In the genomic region with DNA sequence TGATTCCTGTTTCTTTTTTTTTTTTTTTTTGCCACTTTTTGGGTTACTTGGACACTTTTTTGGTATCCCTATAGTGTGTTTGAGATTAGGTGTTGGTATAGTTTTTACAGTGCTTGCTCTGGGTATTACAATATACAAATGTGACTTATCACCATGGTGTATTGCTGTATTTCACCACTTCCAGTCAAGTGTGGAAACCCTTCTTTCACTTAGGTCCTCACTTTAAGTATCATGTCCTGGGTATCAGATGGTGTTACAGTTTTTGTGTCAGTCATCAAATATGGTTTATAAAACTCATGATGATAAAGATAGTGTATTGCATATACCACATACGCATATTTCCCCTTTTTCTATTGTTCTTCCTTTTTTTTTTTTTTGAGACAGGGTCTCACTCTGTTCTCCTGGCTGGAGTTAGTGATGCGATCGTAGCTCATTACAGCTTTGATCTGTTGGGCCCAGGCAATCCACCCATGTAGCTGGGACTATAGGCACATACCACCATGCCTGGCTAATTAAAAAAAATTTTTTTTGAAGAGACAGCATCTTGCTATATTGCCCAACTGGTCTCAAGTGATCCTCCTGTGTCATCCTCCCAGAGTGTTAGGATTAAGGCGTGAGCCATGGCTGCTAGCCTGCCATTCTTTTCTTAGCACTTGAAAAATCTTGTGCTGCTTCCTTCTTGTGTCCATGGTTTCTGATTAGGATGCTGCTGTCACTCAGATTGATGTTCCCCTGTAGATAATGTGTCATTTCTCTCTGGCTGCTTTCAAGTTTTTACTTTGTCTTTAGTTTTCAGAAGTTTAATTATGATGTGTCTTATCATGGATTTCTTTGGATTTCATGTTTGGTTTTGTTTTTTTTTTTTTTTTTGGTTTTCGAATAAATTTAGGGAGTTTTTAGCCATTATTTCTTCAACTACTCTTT, we compare ENCODE assay signal across 11 cellular contexts. TPM values are rescaled to one million over a fixed set of nuclear protein-coding genes. Genes with fewer than 3 reads are reported as not detected.
DNase-seq lines count a peak whose midpoint lies in the region; ATAC-seq, FAIRE-seq and TF ChIP-seq lines count a peak whose summit lies in the region.
"Had no signal": no experiment of that assay in that cellular context is flagged by ENCODE, and none has a peak within 500 bp of the region (broad histone marks: within the 10 kb centered on the region; RNA-seq: fewer than 3 reads in every experiment).

No MANE protein-coding gene starts in this region.

- no peak overlapping the region for H4K8ac ChIP-seq in neuronal stem cell (ENCODE audit: low read depth, low read length)

- H3K9me3 ChIP-seq in DOHH2 (ENCODE audit: control insufficient read depth, insufficient read depth, low read length), result peaks cover 9% of the 10 kb centered on the region; the same call in 1 of the 2 replicates
- H3K9me3 ChIP-seq in Karpas-422 (ENCODE audit: low read length), result peaks cover 12% of the 10 kb centered on the region
- peaks cover 17 to 41% of the 10 kb centered on the region in 2 donors for H3K9me3 ChIP-seq in neuronal stem cell (replicated peaks in 1 of 2; ENCODE audit: control insufficient read depth in 2 of 2, insufficient read depth in 1 of 2, low read depth in 1 of 2, low read length in 2 of 2)
- H3K9me3 ChIP-seq: tibial artery had no signal

- no peaks in the 10 kb centered on the region for H3K27me3 ChIP-seq in DOHH2 (ENCODE audit: control insufficient read depth, low read length)
- H3K27me3 ChIP-seq in Karpas-422 (ENCODE audit: low read length), result no peaks in the 10 kb centered on the region
- H3K27me3 ChIP-seq in neuronal stem cell (ENCODE audit: control insufficient read depth in 3 of 3, insufficient read depth in 3 of 3, low read depth in 1 of 3, low read length in 3 of 3), result peaks cover 0 to under 1% (median 0%) of the 10 kb centered on the region in 3 experiments
- H3K27me3 ChIP-seq: tibial artery had no signal

- H3K4me3 Mint-ChIP-seq in activated CD4-positive, alpha-beta memory T cell treated with anti-CD3 and anti-CD28 coated beads, Interleukin-2, amount 10 ng/mL, durations not matched to agents 7 days and 5 days, result peak overlapping the region; percentile 85
- peak overlapping the region; percentile 81 for H3K4me3 Mint-ChIP-seq in mesothelial cell of epicardium

- H3K79me1 ChIP-seq in neuronal stem cell (ENCODE audit: low read depth, low read length), result peaks cover 6% of the 10 kb centered on the region

- H3K9me2 ChIP-seq in DOHH2 (replicated peaks; ENCODE audit: control insufficient read depth, low read length) (no peaks in the 10 kb centered on the region), Karpas-422 (replicated peaks; ENCODE audit: insufficient read depth, low read length) (no peaks in the 10 kb centered on the region)

- DNase-seq in Karpas-422, result peak; percentile 57
- no peak for DNase-seq in activated CD4-positive, alpha-beta memory T cell treated with anti-CD3 and anti-CD28 coated beads, Interleukin-2, amount 10 ng/mL, durations not matched to agents 7 days and 5 days
- no peak for DNase-seq in mesothelial cell of epicardium (ENCODE audit: low spot score in 2 of 2, unreplicated experiment in 2 of 2)
- DNase-seq in neuronal stem cell (ENCODE audit: low spot score), result no peak
- no peak for DNase-seq in RCC 7860 (ENCODE audit: low spot score)
- no peak for DNase-seq in DMS79 treated with DMSO at 0.1 percent for 48 hours (lab: John Stamatoyannopoulos, UW)
- DNase-seq: NCI-H446 treated with DMSO at 0.1 percent for 48 hours; stimulated activated CD4-positive, alpha-beta T cell treated with anti-CD3 and anti-CD28 coated beads, Interleukin-15, amount 100 ng/mL, for 24 hours; tibial artery had no signal

- no CpG with 5 or more reads among the region's 5 CpGs for WGBS in neuronal stem cell (ENCODE audit: extremely low coverage in 2 of 2, insufficient read length in 2 of 2, insufficient replicate concordance in 1 of 2), 2 donors

- no peak overlapping the region for H3K14ac ChIP-seq in neuronal stem cell (ENCODE audit: low read length)

- CTCF ChIA-PET in activated CD4-positive, alpha-beta memory T cell treated with anti-CD3 and anti-CD28 coated beads, Interleukin-2, amount 10 ng/mL, durations not matched to agents 7 days and 5 days (lab: Charles Lee), result no interaction called here

- POLR2A ChIA-PET in activated CD4-positive, alpha-beta memory T cell treated with anti-CD3 and anti-CD28 coated beads, Interleukin-2, amount 10 ng/mL, durations not matched to agents 7 days and 5 days (lab: Charles Lee), result no interaction called here

- H3K36me3 ChIP-seq in DOHH2 (ENCODE audit: control insufficient read depth, low read length), result peaks cover 5% of the 10 kb centered on the region; the same call in 1 of the 2 replicates
- peaks cover 10% of the 10 kb centered on the region for H3K36me3 ChIP-seq in Karpas-422 (ENCODE audit: insufficient read depth, low read length)
- no peaks in the 10 kb centered on the region for H3K36me3 ChIP-seq in neuronal stem cell (replicated peaks in 1 of 2; ENCODE audit: control insufficient read depth in 2 of 2, insufficient read depth in 2 of 2, low read length in 2 of 2)
- H3K36me3 ChIP-seq: tibial artery had no signal

- no peak overlapping the region for H2BK120ac ChIP-seq in neuronal stem cell (ENCODE audit: low read depth, low read length)

- no peak overlapping the region for H3K4ac ChIP-seq in neuronal stem cell (ENCODE audit: low read length)

- H2AFZ ChIP-seq in Karpas-422 (ENCODE audit: low read length) (no peak overlapping the region), neuronal stem cell (ENCODE audit: low read length) (no peak overlapping the region)

- H3K27ac ChIP-seq in DOHH2 (ENCODE audit: low read depth, low read length) (no peak overlapping the region), Karpas-422 (ENCODE audit: low read length) (peak overlapping the region; percentile 75), neuronal stem cell (replicated peaks; ENCODE audit: low read length) (no peak overlapping the region)

- H2BK12ac ChIP-seq in neuronal stem cell (ENCODE audit: low read length), result no peak overlapping the region

- FAIRE-seq in RCC 7860 (lab: Jason Lieb, UNC), result no peak

- peaks cover 22% of the 10 kb centered on the region for H3K9me3 Mint-ChIP-seq in activated CD4-positive, alpha-beta memory T cell treated with anti-CD3 and anti-CD28 coated beads, Interleukin-2, amount 10 ng/mL, durations not matched to agents 7 days and 5 days
- peaks cover 37% of the 10 kb centered on the region for H3K9me3 Mint-ChIP-seq in mesothelial cell of epicardium

- H3K23ac ChIP-seq in neuronal stem cell (ENCODE audit: low read depth, low read length, poor library complexity), result no peak overlapping the region

- no peak overlapping the region for H2AK5ac ChIP-seq in neuronal stem cell (ENCODE audit: low read depth, low read length)

- H3K4me3 ChIP-seq in DOHH2 (ENCODE audit: low read length) (peak overlapping the region; percentile 83), Karpas-422 (ENCODE audit: low read length) (peak overlapping the region; percentile 97), neuronal stem cell (ENCODE audit: low read length in 2 of 2) (no peak overlapping the region)

- H4K20me1 ChIP-seq in DOHH2 (ENCODE audit: control insufficient read depth, insufficient read depth, low read depth, low read length) (no peaks in the 10 kb centered on the region), Karpas-422 (ENCODE audit: insufficient read depth, low read depth, low read length) (peaks cover 6% of the 10 kb centered on the region; the same call in 1 of the 2 replicates)

- H3K4me1 Mint-ChIP-seq in activated CD4-positive, alpha-beta memory T cell treated with anti-CD3 and anti-CD28 coated beads, Interleukin-2, amount 10 ng/mL, durations not matched to agents 7 days and 5 days, result peaks cover 40% of the 10 kb centered on the region
- peaks cover 10% of the 10 kb centered on the region for H3K4me1 Mint-ChIP-seq in mesothelial cell of epicardium

- H3K27me3 Mint-ChIP-seq in activated CD4-positive, alpha-beta memory T cell treated with anti-CD3 and anti-CD28 coated beads, Interleukin-2, amount 10 ng/mL, durations not matched to agents 7 days and 5 days, result peaks cover 14% of the 10 kb centered on the region
- H3K27me3 Mint-ChIP-seq in mesothelial cell of epicardium (ENCODE audit: low read depth), result peaks cover 5% of the 10 kb centered on the region

- H3K79me2 ChIP-seq in DOHH2 (ENCODE audit: control insufficient read depth, low read length) (peaks cover 67% of the 10 kb centered on the region), Karpas-422 (ENCODE audit: low read length) (peaks cover 69% of the 10 kb centered on the region)

- H3F3A ChIP-seq in DOHH2 (ENCODE audit: control insufficient read depth, insufficient read depth), result peaks cover 8% of the 10 kb centered on the region

- TF ChIP-seq CTCF in DOHH2 (IDR thresholded peaks at IDR 0.05; ENCODE audit: low read depth, low read length, poor library complexity, severe bottlenecking) (no peak), mesothelial cell of epicardium (IDR thresholded peaks at IDR 0.05; ENCODE audit: unreplicated experiment) (no peak)

- H3K9ac ChIP-seq in Karpas-422 (ENCODE audit: low read length) (peak overlapping the region; percentile 95), neuronal stem cell (ENCODE audit: low read depth, low read length, poor library complexity) (no peak overlapping the region)

- H2BK5ac ChIP-seq in neuronal stem cell (ENCODE audit: low read length), result no peak overlapping the region

- H3K4me1 ChIP-seq in DOHH2 (ENCODE audit: control insufficient read depth, low read length) (peaks cover 21% of the 10 kb centered on the region), Karpas-422 (ENCODE audit: low read length) (peaks cover 35% of the 10 kb centered on the region), neuronal stem cell (ENCODE audit: control insufficient read depth in 2 of 2, insufficient read depth in 1 of 2, low read depth in 1 of 2, low read length in 2 of 2) (no peaks in the 10 kb centered on the region)

- peaks cover 39% of the 10 kb centered on the region for H3K36me3 Mint-ChIP-seq in activated CD4-positive, alpha-beta memory T cell treated with anti-CD3 and anti-CD28 coated beads, Interleukin-2, amount 10 ng/mL, durations not matched to agents 7 days and 5 days (ENCODE audit: low read depth)
- H3K36me3 Mint-ChIP-seq in mesothelial cell of epicardium, result peaks cover 32% of the 10 kb centered on the region

- H2BK15ac ChIP-seq in neuronal stem cell (ENCODE audit: low read length), result no peak overlapping the region

- H3K27ac Mint-ChIP-seq in activated CD4-positive, alpha-beta memory T cell treated with anti-CD3 and anti-CD28 coated beads, Interleukin-2, amount 10 ng/mL, durations not matched to agents 7 days and 5 days, result no peak overlapping the region
- no peak overlapping the region for H3K27ac Mint-ChIP-seq in mesothelial cell of epicardium

- H3K18ac ChIP-seq in neuronal stem cell (ENCODE audit: low read length), result no peak overlapping the region

- peak overlapping the region; percentile 84 for H3K4me2 ChIP-seq in DOHH2 (ENCODE audit: low read length)
- peak overlapping the region; percentile 89 for H3K4me2 ChIP-seq in Karpas-422 (ENCODE audit: low read depth, low read length, poor library complexity, severe bottlenecking)
- no peak overlapping the region for H3K4me2 ChIP-seq in neuronal stem cell (ENCODE audit: insufficient read depth, low read length, poor library complexity, severe bottlenecking)

- no peak for ATAC-seq in GM21825 (IDR thresholded peaks at IDR 0.05; ENCODE audit: unreplicated experiment)

- no peak overlapping the region for H4K91ac ChIP-seq in neuronal stem cell (ENCODE audit: low read depth, low read length, poor library complexity)

RNA-seq across cellular contexts. Expression of gene ATP9B, which starts 2.1 kb away (rescaled TPM):
- 65.1 and 76.9 TPM in 2 replicates for total RNA-seq in Karpas-422 (2014; rRNA removed; shearing (Covaris generic); ENCODE audit: low replicate concordance)
- total RNA-seq in activated CD4-positive, alpha-beta memory T cell treated with anti-CD3 and anti-CD28 coated beads, Interleukin-2, amount 10 ng/mL, durations not matched to agents 7 days and 5 days, result 10 to 100 TPM; 25.7 to 27.2 TPM
- total RNA-seq in mesothelial cell of epicardium, result 45.4 to 52.0 TPM (median 49.4 TPM) in 3 replicates
- polyA plus RNA-seq in neuronal stem cell (2013, experiment 1 of 2), result 10.2 TPM
- polyA plus RNA-seq in neuronal stem cell (2013, experiment 2 of 2), result 11.0 TPM

Comparison
In these comparisons a context has a peak if more than half of its experiments do, and no peak if none do; other contexts are left out.
1. H3K4me3 ChIP-seq: peak in DOHH2 (single experiment) and Karpas-422 (single experiment); none in neuronal stem cell (0 of 2).